Comparison of ENCODE assay signal across 17 cellular contexts in the genomic region with DNA sequence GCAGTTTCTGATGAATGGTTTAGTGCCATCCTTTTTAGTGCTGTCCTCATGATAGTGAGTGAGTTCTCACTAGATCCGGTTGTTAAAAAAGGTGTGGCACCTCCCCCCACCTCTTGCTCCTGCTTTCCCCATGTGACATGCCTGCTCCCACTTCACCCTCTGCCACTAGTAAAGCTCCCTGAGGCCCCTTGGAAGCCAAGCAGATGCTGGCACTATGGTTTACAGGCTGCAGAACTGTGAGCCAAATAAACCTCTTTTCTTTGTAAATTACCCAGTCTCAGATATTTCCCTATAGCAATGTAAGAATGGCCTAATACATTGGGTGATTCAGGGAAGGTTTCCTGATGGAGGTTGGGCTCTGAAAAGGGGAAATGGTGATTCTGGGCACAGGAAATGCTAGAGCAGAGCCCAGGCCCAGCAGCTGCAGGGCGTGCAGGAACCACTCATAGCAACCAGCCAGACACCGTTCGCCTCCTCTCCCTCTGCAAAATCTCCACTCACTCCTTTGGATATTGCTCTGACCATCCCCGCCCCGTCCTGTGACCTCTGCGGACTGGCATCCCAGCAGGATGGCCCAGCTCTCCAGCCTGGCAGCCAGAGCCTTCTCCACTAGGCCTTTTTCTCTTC. TPM values are rescaled to one million over a fixed set of nuclear protein-coding genes. Genes with fewer than 3 reads are reported as not detected.
DNase-seq lines count a peak whose midpoint lies in the region; ATAC-seq and TF ChIP-seq lines count a peak whose summit lies in the region.
"Had no signal": no experiment of that assay in that cellular context is flagged by ENCODE, and none has a peak within 500 bp of the region (broad histone marks: within the 10 kb centered on the region; RNA-seq: fewer than 3 reads in every experiment).

No MANE protein-coding gene starts in this region.

- H3K9me3 Mint-ChIP-seq in endothelial cell (ENCODE audit: unreplicated experiment) (no peaks in the 10 kb centered on the region), immature natural killer cell (no peaks in the 10 kb centered on the region)
- H3K9me3 Mint-ChIP-seq: activated CD4-positive, alpha-beta T cell treated with anti-CD3 and anti-CD28 coated beads, Interleukin-2, amount 10 ng/mL, durations not matched to agents 7 days and 5 days had no signal

- DNase-seq in left ventricle myocardium superior (peak; percentile 48), right atrium auricular region (ENCODE audit: low spot score) (no peak), RWPE1 (ENCODE audit: low spot score) (no peak), endothelial cell (ENCODE audit: low spot score) (no peak), NK-92 (lab: John Stamatoyannopoulos, UW; ENCODE audit: unreplicated experiment) (no peak), immature natural killer cell (no peak)
- no peak for DNase-seq in activated naive CD4-positive, alpha-beta T cell treated with anti-CD3 and anti-CD28 coated beads, Interleukin-2, amount 50 U/mL, for 16 hours
- DNase-seq: activated CD4-positive, alpha-beta T cell treated with anti-CD3 and anti-CD28 coated beads, Interleukin-2, amount 10 ng/mL, durations not matched to agents 7 days and 5 days; activated T-cell treated with anti-CD3 and anti-CD28 coated beads, Interleukin-2, amount 50 U/mL, for 1 hour; COR-L47; GF-D8; midbrain; occipital lobe; stimulated activated CD4-positive, alpha-beta T cell treated with anti-CD3 and anti-CD28 coated beads, Interleukin-4, amount 100 ng/mL, for 24 hours; T-helper 2 cell; thyroid gland had no signal

- peaks cover 0 to 26% of the 10 kb centered on the region in 2 donors for H3K4me1 ChIP-seq in right atrium auricular region

- no peak overlapping the region for H3K4me3 ChIP-seq in right atrium auricular region
- H3K4me3 ChIP-seq: thyroid gland had no signal

- no peaks in the 10 kb centered on the region for H3K9me3 ChIP-seq in right atrium auricular region
- H3K9me3 ChIP-seq: thyroid gland had no signal

- H3K27ac ChIP-seq in right atrium auricular region: no peak overlapping the region
- H3K27ac ChIP-seq in RWPE1: peak overlapping the region; percentile 61
- H3K27ac ChIP-seq: thyroid gland had no signal

- H3K27me3 Mint-ChIP-seq in endothelial cell (ENCODE audit: unreplicated experiment) (peaks cover 21% of the 10 kb centered on the region), immature natural killer cell (ENCODE audit: low read depth in 3 of 3) (peaks cover 9 to 19% (median 17%) of the 10 kb centered on the region in 3 donors)

- POLR2A ChIA-PET in RWPE1 (lab: Yijun Ruan, JAX; ENCODE audit: low non-redundant PET): no interaction called here

- CTCF ChIA-PET in RWPE1 (lab: Yijun Ruan, JAX): interaction anchor here (0.5 kb wide), 1 partner anchor 31 kb away, joined by 3 read pairs; no protein-coding TSS in a partner anchor

- no peaks in the 10 kb centered on the region for H3K27me3 ChIP-seq in right atrium auricular region
- H3K27me3 ChIP-seq: thyroid gland had no signal

- H3K36me3 ChIP-seq in right atrium auricular region: no peaks in the 10 kb centered on the region
- H3K36me3 ChIP-seq: thyroid gland had no signal

- peaks cover 35% of the 10 kb centered on the region for H3K4me1 Mint-ChIP-seq in endothelial cell (ENCODE audit: unreplicated experiment)
- peaks cover 9 to 10% of the 10 kb centered on the region in 2 donors for H3K4me1 Mint-ChIP-seq in immature natural killer cell

- intact Hi-C loops in left ventricle myocardium superior (cut with micrococcal nuclease): no loop called here

- peak overlapping the region; percentile 36 for H3K27ac Mint-ChIP-seq in endothelial cell (ENCODE audit: unreplicated experiment)
- no peak overlapping the region for H3K27ac Mint-ChIP-seq in immature natural killer cell
- H3K27ac Mint-ChIP-seq: activated CD4-positive, alpha-beta T cell treated with anti-CD3 and anti-CD28 coated beads, Interleukin-2, amount 10 ng/mL, durations not matched to agents 7 days and 5 days had no signal

- TF ChIP-seq CTCF in right atrium auricular region (IDR thresholded peaks at IDR 0.05): no peak
- TF ChIP-seq CTCF in RWPE1 (conservative IDR thresholded peaks at IDR 0.05; ENCODE audit: low read depth): no peak
- TF ChIP-seq CTCF in endothelial cell (IDR thresholded peaks at IDR 0.05; ENCODE audit: unreplicated experiment): no peak

- H3K4me3 Mint-ChIP-seq in endothelial cell (ENCODE audit: unreplicated experiment): no peak overlapping the region
- no peak overlapping the region for H3K4me3 Mint-ChIP-seq in immature natural killer cell
- H3K4me3 Mint-ChIP-seq: activated CD4-positive, alpha-beta T cell treated with anti-CD3 and anti-CD28 coated beads, Interleukin-2, amount 10 ng/mL, durations not matched to agents 7 days and 5 days had no signal

- ATAC-seq in left ventricle myocardium superior (peak; percentile 11), HG03432 (IDR thresholded peaks at IDR 0.05; ENCODE audit: unreplicated experiment) (no peak)

- H3K36me3 Mint-ChIP-seq in endothelial cell (ENCODE audit: low read depth, unreplicated experiment) (peaks cover 11% of the 10 kb centered on the region), immature natural killer cell (peaks cover 0 to 3% (median 0%) of the 10 kb centered on the region in 3 donors)

RNA-seq across cellular contexts. Expression of gene ADORA2B, which starts 2.6 kb away (rescaled TPM):
- total RNA-seq in left ventricle myocardium superior: 0.57 TPM
- total RNA-seq in right atrium auricular region: 1 to 10 TPM in 1 of 2 donors, under 1 TPM in 1; 0.59 to 1.0 TPM
- 5.2 TPM for total RNA-seq in endothelial cell (ENCODE audit: unreplicated experiment)
- 1 to 10 TPM in 2 of 3 donors, under 1 TPM in 1; 0.96 to 1.6 (median 1.3) TPM for polyA plus RNA-seq in immature natural killer cell
- total RNA-seq: thyroid gland had no signal

RNA-seq across cellular contexts. Expression of gene ZSWIM7, which starts 57.2 kb away (rescaled TPM):
- total RNA-seq in left ventricle myocardium superior (19.5 TPM), right atrium auricular region (10 to 100 TPM; 14.5 to 20.9 TPM), endothelial cell (ENCODE audit: unreplicated experiment) (39.4 TPM)
- polyA plus RNA-seq in immature natural killer cell: 10 to 100 TPM; 47.0 to 67.8 (median 67.6) TPM

RNA-seq across cellular contexts. Expression of gene TTC19, which starts 57.3 kb away (rescaled TPM):
- 25.1 TPM for total RNA-seq in left ventricle myocardium superior
- total RNA-seq in right atrium auricular region: 10 to 100 TPM; 39.1 to 47.1 TPM
- 29.6 TPM for total RNA-seq in endothelial cell (ENCODE audit: unreplicated experiment)
- polyA plus RNA-seq in immature natural killer cell: 10 to 100 TPM; 37.1 to 64.6 (median 38.1) TPM
